25 cellular contexts compared by ENCODE assay signal in the genomic region with DNA sequence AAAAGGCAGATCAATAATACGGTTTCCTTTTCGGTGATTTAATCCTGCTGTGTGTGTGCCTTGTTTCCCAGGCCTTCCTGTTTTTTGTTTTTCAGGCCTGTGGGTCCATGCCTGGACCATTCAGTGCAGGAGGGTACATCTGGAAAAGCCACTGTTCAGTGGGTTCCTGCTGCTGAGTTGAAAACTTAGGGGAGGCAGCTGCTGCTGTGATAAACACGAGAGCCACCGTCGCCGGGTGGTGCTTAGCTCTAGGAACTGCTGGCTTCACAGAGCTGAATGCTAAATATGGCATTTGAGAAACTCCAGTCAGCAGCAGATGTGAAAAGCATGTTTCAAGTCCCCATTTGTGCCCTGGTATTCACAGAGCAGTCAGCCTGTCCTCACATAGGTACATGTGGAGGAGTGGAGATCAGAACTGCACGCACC. TPM values are rescaled to one million over a fixed set of nuclear protein-coding genes. Genes with fewer than 3 reads are reported as not detected.
A peak's percentile ranks its signal among the peaks of the same experiment; 100 is the strongest.
DNase-seq lines count a peak whose midpoint lies in the region; ATAC-seq and TF ChIP-seq lines count a peak whose summit lies in the region.
"Had no signal": no experiment of that assay in that cellular context is flagged by ENCODE, and none has a peak within 500 bp of the region (broad histone marks: within the 10 kb centered on the region; RNA-seq: fewer than 3 reads in every experiment).

No MANE protein-coding gene starts in this region.

- no peaks in the 10 kb centered on the region for H3K27me3 Mint-ChIP-seq in WTC11 (ENCODE audit: low read depth)
- H3K27me3 Mint-ChIP-seq in progenitor cell of endocrine pancreas, result no peaks in the 10 kb centered on the region
- peaks cover 0 to 15% (median 0%) of the 10 kb centered on the region in 5 donors for H3K27me3 Mint-ChIP-seq in naive thymus-derived CD4-positive, alpha-beta T cell
- H3K27me3 Mint-ChIP-seq: activated CD8-positive, alpha-beta T cell treated with anti-CD3 and anti-CD28 coated beads for 36 hours had no signal

- H3K27me3 ChIP-seq in MM.1S (replicated peaks; ENCODE audit: insufficient read depth, low read length) (no peaks in the 10 kb centered on the region), heart right ventricle (no peaks in the 10 kb centered on the region), psoas muscle (ENCODE audit: insufficient read depth in 3 of 3, low read length in 2 of 3) (no peaks in the 10 kb centered on the region)
- H3K27me3 ChIP-seq in naive thymus-derived CD4-positive, alpha-beta T cell (ENCODE audit: control insufficient read depth in 2 of 2, insufficient read depth in 2 of 2, low read length in 2 of 2), result peaks cover 0 to 3% of the 10 kb centered on the region in 2 donors
- H3K27me3 ChIP-seq: colonic mucosa, SJSA1, testis had no signal

- H3K79me2 ChIP-seq in MM.1S (ENCODE audit: low read length), result no peaks in the 10 kb centered on the region

- no peaks in the 10 kb centered on the region for H3K9me3 ChIP-seq in MM.1S (replicated peaks; ENCODE audit: insufficient read depth, low read length)
- H3K9me3 ChIP-seq in heart right ventricle, result no peaks in the 10 kb centered on the region
- no peaks in the 10 kb centered on the region for H3K9me3 ChIP-seq in psoas muscle
- no peaks in the 10 kb centered on the region for H3K9me3 ChIP-seq in naive thymus-derived CD4-positive, alpha-beta T cell (ENCODE audit: control insufficient read depth in 2 of 3, low read length in 3 of 3)
- H3K9me3 ChIP-seq: colonic mucosa, SJSA1, testis had no signal

- H3K4me1 ChIP-seq in MM.1S (ENCODE audit: low read length) (peaks cover 36% of the 10 kb centered on the region), heart right ventricle (peaks cover 0 to 22% (median 14%) of the 10 kb centered on the region in 9 donors), psoas muscle (peaks cover 21% of the 10 kb centered on the region)
- H3K4me1 ChIP-seq in naive thymus-derived CD4-positive, alpha-beta T cell (ENCODE audit: control insufficient read depth in 2 of 2, insufficient read depth in 2 of 2, low read length in 2 of 2), result no peaks in the 10 kb centered on the region
- H3K4me1 ChIP-seq: colonic mucosa, testis had no signal

- H3K36me3 ChIP-seq in MM.1S (replicated peaks; ENCODE audit: insufficient read depth, low read length), result no peaks in the 10 kb centered on the region
- H3K36me3 ChIP-seq in heart right ventricle, result peaks cover 0 to 53% (median 3%) of the 10 kb centered on the region in 9 donors
- H3K36me3 ChIP-seq in psoas muscle (ENCODE audit: insufficient read depth in 1 of 2, low read depth in 1 of 2), result no peaks in the 10 kb centered on the region
- no peaks in the 10 kb centered on the region for H3K36me3 ChIP-seq in naive thymus-derived CD4-positive, alpha-beta T cell (ENCODE audit: control insufficient read depth in 2 of 3, insufficient read depth in 3 of 3, low read length in 3 of 3)
- H3K36me3 ChIP-seq: colonic mucosa had no signal

- no peak for TF ChIP-seq CTCF in MM.1S (IDR thresholded peaks at IDR 0.05; ENCODE audit: low read length)
- no peak for TF ChIP-seq CTCF in WTC11 (IDR thresholded peaks at IDR 0.05)
- no peak for TF ChIP-seq CTCF in heart right ventricle (IDR thresholded peaks at IDR 0.05)
- no peak for TF ChIP-seq CTCF in psoas muscle (IDR thresholded peaks at IDR 0.05)
- no peak for TF ChIP-seq CTCF in progenitor cell of endocrine pancreas (IDR thresholded peaks at IDR 0.05; ENCODE audit: unreplicated experiment)

- peak; percentile 91 for DNase-seq in MM.1S
- no peak for DNase-seq in WTC11 (ENCODE audit: low spot score)
- no peak for DNase-seq in heart right ventricle
- no peak for DNase-seq in psoas muscle
- DNase-seq in progenitor cell of endocrine pancreas (ENCODE audit: low spot score, unreplicated experiment), result no peak
- no peak for DNase-seq in naive thymus-derived CD4-positive, alpha-beta T cell
- DNase-seq: activated CD4-positive, CD25-positive, alpha-beta regulatory T cell; activated CD8-positive, alpha-beta T cell treated with anti-CD3 and anti-CD28 coated beads for 36 hours; activated T-cell treated with anti-CD3 and anti-CD28 coated beads, Interleukin-2, amount 50 U/mL, for 48 hours; colonic mucosa; DMS 273 treated with DMSO at 0.1 percent for 48 hours; erythroblast; GDM1; NCI-H1048; NCI-H2107; NCI-H524; stimulated activated CD4-positive, alpha-beta T cell treated with anti-CD3 and anti-CD28 coated beads, Interleukin-12 subunit alpha, Interleukin-12 subunit beta, amount 100 ng/mL, for 4 hours; T-helper 17 cell; testis had no signal

- H3K9me3 Mint-ChIP-seq in WTC11 (peaks cover 4% of the 10 kb centered on the region; the same call in 1 of the 2 replicates), progenitor cell of endocrine pancreas (ENCODE audit: low read depth) (no peaks in the 10 kb centered on the region)
- no peaks in the 10 kb centered on the region for H3K9me3 Mint-ChIP-seq in naive thymus-derived CD4-positive, alpha-beta T cell
- H3K9me3 Mint-ChIP-seq: activated CD8-positive, alpha-beta T cell treated with anti-CD3 and anti-CD28 coated beads for 36 hours; activated naive CD4-positive, alpha-beta T cell treated with anti-CD3 and anti-CD28 coated beads, Interleukin-2, amount 50 U/mL, for 72 hours; naive thymus-derived CD8-positive, alpha-beta T cell had no signal

- no peaks in the 10 kb centered on the region for H3K9me2 ChIP-seq in MM.1S (replicated peaks; ENCODE audit: insufficient read depth, low read length)

- peak overlapping the region; percentile 76 for H2AFZ ChIP-seq in MM.1S (ENCODE audit: low read length)

- peak overlapping the region; percentile 67 for H3K4me2 ChIP-seq in MM.1S (ENCODE audit: low read depth, low read length)

- H3K4me3 Mint-ChIP-seq in WTC11 (no peak overlapping the region), progenitor cell of endocrine pancreas (ENCODE audit: low read depth) (no peak overlapping the region)
- H3K4me3 Mint-ChIP-seq in naive thymus-derived CD4-positive, alpha-beta T cell, result no peak overlapping the region
- H3K4me3 Mint-ChIP-seq: activated CD8-positive, alpha-beta T cell treated with anti-CD3 and anti-CD28 coated beads for 36 hours; naive thymus-derived CD8-positive, alpha-beta T cell; T-helper 17 cell had no signal

- H3K4me3 ChIP-seq in MM.1S (ENCODE audit: low read length), result peak overlapping the region; percentile 33
- no peak overlapping the region for H3K4me3 ChIP-seq in heart right ventricle
- no peak overlapping the region for H3K4me3 ChIP-seq in psoas muscle
- no peak overlapping the region for H3K4me3 ChIP-seq in naive thymus-derived CD4-positive, alpha-beta T cell (ENCODE audit: low read length)
- H3K4me3 ChIP-seq: colonic mucosa, lung, SJSA1, testis had no signal

- peaks cover 14% of the 10 kb centered on the region for H3F3A ChIP-seq in MM.1S (ENCODE audit: insufficient read depth, low read length)

- ATAC-seq in WTC11 (no peak), heart right ventricle (peak in 6 of 8 donors; percentile 9 to 70 (median 40)), psoas muscle (peak; percentile 21 to 66 (median 56)), HG02852 (IDR thresholded peaks at IDR 0.05; ENCODE audit: unreplicated experiment) (no peak), HG03025 (IDR thresholded peaks at IDR 0.05; ENCODE audit: low FRiP score, unreplicated experiment) (no peak)
- no peak for ATAC-seq in naive thymus-derived CD4-positive, alpha-beta T cell
- ATAC-seq: activated CD8-positive, alpha-beta T cell treated with anti-CD3 and anti-CD28 coated beads for 36 hours; activated naive CD4-positive, alpha-beta T cell treated with anti-CD3 and anti-CD28 coated beads, Interleukin-2, amount 50 U/mL, for 72 hours; naive thymus-derived CD8-positive, alpha-beta T cell; T-helper 17 cell had no signal

- WGBS in heart right ventricle, 2 donors, result 38 to 43% methylated on average over 7 of the region's 7 CpGs
- WGBS in psoas muscle, 3 donors, result 18 to 26% (median 24%) methylated on average over 7 of the region's 7 CpGs

- H3K4me1 Mint-ChIP-seq in WTC11 (peaks cover 33% of the 10 kb centered on the region), progenitor cell of endocrine pancreas (ENCODE audit: low read depth) (peaks cover 16% of the 10 kb centered on the region)
- H3K4me1 Mint-ChIP-seq in naive thymus-derived CD4-positive, alpha-beta T cell, result no peaks in the 10 kb centered on the region
- H3K4me1 Mint-ChIP-seq: naive thymus-derived CD8-positive, alpha-beta T cell; T-helper 17 cell had no signal

- POLR2A ChIA-PET in WTC11 (lab: Charles Lee), result interaction anchor here (0.7 kb wide), 1 partner anchor 323 kb away, joined by 3 read pairs; no protein-coding TSS in a partner anchor
- POLR2A ChIA-PET in naive thymus-derived CD4-positive, alpha-beta T cell (lab: Charles Lee), result no interaction called here

- H3K36me3 Mint-ChIP-seq in WTC11 (peaks cover 23% of the 10 kb centered on the region), progenitor cell of endocrine pancreas (ENCODE audit: insufficient read depth) (peaks cover 13% of the 10 kb centered on the region)
- no peaks in the 10 kb centered on the region for H3K36me3 Mint-ChIP-seq in naive thymus-derived CD4-positive, alpha-beta T cell
- H3K36me3 Mint-ChIP-seq: activated naive CD4-positive, alpha-beta T cell treated with anti-CD3 and anti-CD28 coated beads, Interleukin-2, amount 50 U/mL, for 72 hours; naive thymus-derived CD8-positive, alpha-beta T cell had no signal

- H3K9ac ChIP-seq in MM.1S (ENCODE audit: low read length), result peak overlapping the region; percentile 59

- peak overlapping the region; percentile 23; the same call in 1 of the 2 replicates for H3K27ac Mint-ChIP-seq in WTC11
- no peak overlapping the region for H3K27ac Mint-ChIP-seq in progenitor cell of endocrine pancreas
- H3K27ac Mint-ChIP-seq in naive thymus-derived CD4-positive, alpha-beta T cell, result no peak overlapping the region
- H3K27ac Mint-ChIP-seq: activated CD8-positive, alpha-beta T cell treated with anti-CD3 and anti-CD28 coated beads for 36 hours; activated naive CD4-positive, alpha-beta T cell treated with anti-CD3 and anti-CD28 coated beads, Interleukin-2, amount 50 U/mL, for 72 hours; T-helper 17 cell had no signal

- no peaks in the 10 kb centered on the region for H4K20me1 ChIP-seq in MM.1S (ENCODE audit: insufficient read depth, low read length)

- CTCF ChIA-PET in WTC11 (lab: Charles Lee), result interaction anchor here (1.2 kb wide), 1 partner anchor 43 kb away, joined by 3 read pairs; no protein-coding TSS in a partner anchor
- CTCF ChIA-PET in naive thymus-derived CD4-positive, alpha-beta T cell (lab: Charles Lee), result no interaction called here

- intact Hi-C loops in heart right ventricle (cut with DNase I), result loop anchor here in 2 of 10 donors (1.0 to 5.0 kb wide), 2 partner anchors 20 to 1267 kb away; no protein-coding TSS in a partner anchor
- intact Hi-C loops in psoas muscle (cut with DNase I), result no loop called here
- intact Hi-C loops in naive thymus-derived CD4-positive, alpha-beta T cell (cut with micrococcal nuclease), result no loop called here

- H3K27ac ChIP-seq in MM.1S (ENCODE audit: low read length) (peak overlapping the region; percentile 80), heart right ventricle (peak overlapping the region in 5 of 10 donors; percentile 2 to 50 (median 15)), psoas muscle (peak overlapping the region; percentile 34)
- no peak overlapping the region for H3K27ac ChIP-seq in naive thymus-derived CD4-positive, alpha-beta T cell (ENCODE audit: low read depth, low read length)
- H3K27ac ChIP-seq: colonic mucosa, SJSA1, testis had no signal

RNA-seq across cellular contexts. Expression of a gene that starts 44.0 kb away (rescaled TPM):
- total RNA-seq in WTC11 (2021) (2.1 to 2.2 TPM (median 2.2 TPM) in 3 replicates), heart right ventricle (100 to 1,000 TPM; 256 to 456 (median 357) TPM), psoas muscle (100 to 1,000 TPM; 288 to 380 (median 349) TPM), progenitor cell of endocrine pancreas (1.1 TPM in 2 replicates)
- polyA plus RNA-seq in heart right ventricle (100 to 1,000 TPM in 1 of 2 donors, 10 to 100 TPM in 1; 59.4 to 103 TPM), psoas muscle (100 to 1,000 TPM in 2 of 3 donors, 10 to 100 TPM in 1; 77.5 to 291 (median 121) TPM)
- total RNA-seq in naive thymus-derived CD4-positive, alpha-beta T cell, result 1 to 10 TPM in 4 of 5 experiments, under 1 TPM in 1; 0.53 to 6.0 (median 2.2) TPM
- under 1 TPM; 0.17 to 0.21 TPM for polyA plus RNA-seq in naive thymus-derived CD4-positive, alpha-beta T cell

Comparison
In these comparisons a context has a peak if more than half of its experiments do, and no peak if none do; other contexts are left out.
1. ATAC-seq: peak in heart right ventricle (6 of 8) and psoas muscle (4 of 4); none in WTC11 (single experiment), HG02852 (single experiment), HG03025 (single experiment) and naive thymus-derived CD4-positive, alpha-beta T cell (single experiment).
2. RNA of a gene that starts 44.0 kb away (total RNA-seq): 256 to 456 TPM in heart right ventricle and 288 to 380 TPM in psoas muscle; 0.53 to 6.0 TPM in naive thymus-derived CD4-positive, alpha-beta T cell, 2.1 to 2.2 TPM in WTC11 and 1.1 TPM in progenitor cell of endocrine pancreas; every median in the first group is over 10 times any median in the second.